In the genomic region with DNA sequence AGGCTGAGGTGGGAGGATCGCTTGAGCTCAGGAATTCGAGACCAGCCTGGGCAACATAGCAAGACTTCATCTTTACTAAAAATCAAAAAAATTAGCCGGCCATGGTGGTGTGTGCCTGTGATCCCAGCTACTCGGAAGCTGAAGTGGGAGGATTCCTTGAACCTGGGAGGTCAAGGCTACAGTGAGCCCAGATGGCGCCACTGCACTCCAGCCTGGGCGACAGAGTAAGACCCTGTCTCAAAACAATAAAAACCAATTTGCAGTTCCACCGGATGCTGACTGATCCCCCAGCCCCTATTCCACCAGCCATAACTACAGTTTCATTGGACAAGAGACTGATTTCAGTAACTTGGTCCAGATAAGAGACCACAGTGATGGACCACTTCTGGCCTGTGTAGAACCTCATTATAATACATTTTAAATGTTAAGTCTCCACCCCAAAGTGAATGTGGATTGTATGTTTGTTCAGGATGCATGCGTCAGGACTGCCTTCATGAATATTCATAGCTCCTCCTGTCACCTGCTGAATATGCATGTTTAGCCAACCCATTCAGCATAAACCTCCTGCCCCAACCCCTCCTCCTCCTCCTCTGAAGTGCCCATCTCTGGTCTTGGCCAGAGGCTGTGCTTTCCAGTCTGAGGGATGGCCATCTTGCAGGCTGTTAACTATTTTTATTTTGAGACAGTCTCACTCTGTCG, we compare ENCODE assay signal across 8 cellular contexts. TPM values are rescaled to one million over a fixed set of nuclear protein-coding genes. Genes with fewer than 3 reads are reported as not detected.
DNase-seq lines count a peak whose midpoint lies in the region; ATAC-seq, FAIRE-seq and TF ChIP-seq lines count a peak whose summit lies in the region.

No MANE protein-coding gene starts in this region.

- DNase-seq in HepG2 (ENCODE audit: low spot score), result no peak
- DNase-seq in right lobe of liver, result no peak
- peak; percentile 53 for DNase-seq in RKO (ENCODE audit: low spot score)
- no peak for DNase-seq in effector memory CD4-positive, alpha-beta T cell
- DNase-seq in left lobe of liver (ENCODE audit: low spot score), result no peak
- DNase-seq in SKM-1 (lab: John Stamatoyannopoulos, UW; ENCODE audit: unreplicated experiment), result no peak
- DNase-seq in kidney, result no peak
- DNase-seq in left colon, result no peak

- H3K4me1 ChIP-seq in HepG2 (ENCODE audit: insufficient read depth, low read length) (peaks cover 47% of the 10 kb centered on the region), right lobe of liver (peaks cover 0 to 41% (median 13%) of the 10 kb centered on the region in 4 donors), kidney (ENCODE audit: control insufficient read depth in 1 of 2, insufficient read depth in 1 of 2, low read depth in 1 of 2, low read length in 2 of 2) (peaks cover 0 to 29% of the 10 kb centered on the region in 2 donors)
- peaks cover 29% of the 10 kb centered on the region for H3K4me1 ChIP-seq in effector memory CD4-positive, alpha-beta T cell (ENCODE audit: control insufficient read depth, insufficient read depth, low read length, poor library complexity, severe bottlenecking)

- POLR2A ChIA-PET in HepG2 (lab: Yijun Ruan, JAX), result interaction anchor here (0.6 kb wide), 1 partner anchor 35 kb away, joined by 3 read pairs; no protein-coding TSS in a partner anchor

- no peaks in the 10 kb centered on the region for H3K9me3 ChIP-seq in HepG2 (ENCODE audit: low read length)
- H3K9me3 ChIP-seq in right lobe of liver, result no peaks in the 10 kb centered on the region
- no peaks in the 10 kb centered on the region for H3K9me3 ChIP-seq in effector memory CD4-positive, alpha-beta T cell (ENCODE audit: control insufficient read depth, low read length)
- no peaks in the 10 kb centered on the region for H3K9me3 ChIP-seq in kidney (ENCODE audit: control insufficient read depth in 1 of 2, low read length in 2 of 2)

- H3K4me3 ChIP-seq in HepG2 (replicated peaks in 1 of 3; ENCODE audit: insufficient read depth in 1 of 3, low read depth in 2 of 3, low read length in 3 of 3), result no peak overlapping the region
- H3K4me3 ChIP-seq in right lobe of liver, result no peak overlapping the region
- H3K4me3 ChIP-seq in effector memory CD4-positive, alpha-beta T cell (ENCODE audit: insufficient read depth, low read depth, low read length, poor library complexity, severe bottlenecking), result no peak overlapping the region
- no peak overlapping the region for H3K4me3 ChIP-seq in kidney (ENCODE audit: low read length in 2 of 2)

- H3K27me3 ChIP-seq in HepG2 (ENCODE audit: control insufficient read depth in 1 of 2, insufficient read depth in 2 of 2, low read length in 2 of 2) (no peaks in the 10 kb centered on the region), right lobe of liver (no peaks in the 10 kb centered on the region)
- no peaks in the 10 kb centered on the region for H3K27me3 ChIP-seq in effector memory CD4-positive, alpha-beta T cell (replicated peaks; ENCODE audit: control insufficient read depth, insufficient read depth, low read length, poor library complexity, severe bottlenecking)

- H3K27ac ChIP-seq in HepG2 (ENCODE audit: extremely low read length, insufficient read depth, low read length) (no peak overlapping the region), right lobe of liver (no peak overlapping the region), kidney (ENCODE audit: low read depth in 2 of 2, low read length in 2 of 2) (no peak overlapping the region)
- peak overlapping the region; percentile 98 for H3K27ac ChIP-seq in effector memory CD4-positive, alpha-beta T cell (ENCODE audit: insufficient read depth, low read length, poor library complexity, severe bottlenecking)

- in situ Hi-C loops in HepG2 (cut with HindIII; ENCODE audit: extremely low pct_ligation_motif_present, low pct_unique_long_range_greater_than_20kb), result no loop called here

- no peaks in the 10 kb centered on the region for H4K20me1 ChIP-seq in HepG2 (ENCODE audit: insufficient read depth, low read length)

- H3K9ac ChIP-seq in HepG2 (ENCODE audit: insufficient read depth, low read depth, low read length) (no peak overlapping the region), kidney (ENCODE audit: low read length in 2 of 2) (no peak overlapping the region)

- TF ChIP-seq RAD21 in HepG2 (CRISPR knock-in tag; IDR thresholded peaks at IDR 0.05), result no peak

- no peak for TF ChIP-seq EP300 in HepG2 (IDR thresholded peaks at IDR 0.05; ENCODE audit: low read depth in 2 of 2, low read length in 2 of 2)
- TF ChIP-seq EP300 in HepG2 (CRISPR knock-in tag; IDR thresholded peaks at IDR 0.05; ENCODE audit: borderline replicate concordance), result no peak

- intact Hi-C loops in HepG2 (cut with micrococcal nuclease; ENCODE audit: unreplicated experiment), result no loop called here
- intact Hi-C loops in right lobe of liver (cut with DNase I), result no loop called here
- intact Hi-C loops in kidney (cut with DNase I), result no loop called here
- intact Hi-C loops in left colon (cut with DNase I, micrococcal nuclease), result no loop called here

- TF ChIP-seq CTCF in HepG2 (CRISPR knock-in tag; IDR thresholded peaks at IDR 0.05), result no peak
- no peak for TF ChIP-seq CTCF in right lobe of liver (IDR thresholded peaks at IDR 0.05)
- TF ChIP-seq CTCF in kidney (IDR thresholded peaks at IDR 0.05; ENCODE audit: borderline replicate concordance, extremely low read depth, insufficient read depth), result no peak

- ATAC-seq in HepG2, result no peak
- ATAC-seq in right lobe of liver, result no peak
- ATAC-seq in left lobe of liver, result no peak
- ATAC-seq in left colon, result no peak

- BruUV-seq in HepG2 (replicated peaks; lab: Mats Ljungman, UMichigan), result no TSS peak

- H3K79me2 ChIP-seq in HepG2 (ENCODE audit: insufficient read depth, low read length), result peaks cover 40% of the 10 kb centered on the region

- H3K36me3 ChIP-seq in HepG2 (replicated peaks in 1 of 2; ENCODE audit: control insufficient read depth in 1 of 2, insufficient read depth in 2 of 2, low read length in 2 of 2) (no peaks in the 10 kb centered on the region; a peak in 1 of 5 replicates), right lobe of liver (peaks cover 0 to 2% (median 0%) of the 10 kb centered on the region in 4 donors), kidney (ENCODE audit: control insufficient read depth in 1 of 2, insufficient read depth in 2 of 2, low read length in 2 of 2) (no peaks in the 10 kb centered on the region)
- peaks cover 16% of the 10 kb centered on the region for H3K36me3 ChIP-seq in effector memory CD4-positive, alpha-beta T cell (ENCODE audit: control insufficient read depth, insufficient read depth, low read length)

- WGBS in HepG2 (ENCODE audit: low lambda C conversion rate), result 92% methylated on average over 9 of the region's 9 CpGs
- 68% methylated on average over 9 of the region's 9 CpGs for WGBS in right lobe of liver (ENCODE audit: insufficient coverage, low coverage, low lambda C conversion rate, missing lambda C conversion rate)

- CTCF ChIA-PET in HepG2 (lab: Yijun Ruan, JAX; ENCODE audit: low intra/inter-chr PET ratio, low total read pairs), result no interaction called here

- FAIRE-seq in HepG2 (lab: Jason Lieb, UNC) (no peak), kidney (lab: Jason Lieb, UNC) (no peak)

- H2AFZ ChIP-seq in HepG2 (ENCODE audit: low read length), result no peak overlapping the region

- peak overlapping the region; percentile 99; the same call in 1 of the 2 replicates for H3K4me2 ChIP-seq in HepG2 (ENCODE audit: low read depth, low read length)

- no peak for TF ChIP-seq POLR2A in HepG2 (IDR thresholded peaks at IDR 0.05; ENCODE audit: insufficient read depth in 1 of 2, low read depth in 2 of 2, low read length in 2 of 2)
- no peak for TF ChIP-seq POLR2A in right lobe of liver (IDR thresholded peaks at IDR 0.05)

RNA-seq across cellular contexts. Expression of a gene that starts 2.3 kb away (rescaled TPM):
- 104 and 131 TPM in 2 replicates for total RNA-seq in HepG2 (2016; rRNA removed; fragmentation: Illumina TruSeq; extraction: Trizol)
- 19.5 and 20.5 TPM in 2 replicates for total RNA-seq in HepG2 (2016; cell fraction: cytosol; rRNA removed; fragmentation: Illumina TruSeq; extraction: Trizol; ENCODE audit: low read depth)
- total RNA-seq in HepG2 (2016; cell fraction: insoluble cytoplasmic fraction; rRNA removed; fragmentation: Illumina TruSeq; extraction: Trizol), result 103 and 128 TPM in 2 replicates
- total RNA-seq in HepG2 (2016; cell fraction: membrane; rRNA removed; fragmentation: Illumina TruSeq; extraction: Trizol), result 43.3 and 44.2 TPM in 2 replicates
- total RNA-seq in HepG2 (2016; cell fraction: nucleus; rRNA removed; fragmentation: Illumina TruSeq; extraction: Trizol), result 39.3 and 41.5 TPM in 2 replicates
- 29.8 and 43.9 TPM in 2 replicates for polyA plus RNA-seq in HepG2 (2011; rRNA removed)
- 22.0 and 30.6 TPM in 2 replicates for polyA plus RNA-seq in HepG2 (2011; cell fraction: cytosol; rRNA removed)
- polyA plus RNA-seq in HepG2 (2011; cell fraction: nucleus; rRNA removed), result 12.8 and 13.8 TPM in 2 replicates
- polyA plus RNA-seq in HepG2 (2012), result 30.0 and 43.7 TPM in 2 replicates
- 10.3 and 11.7 TPM in 2 replicates for polyA plus RNA-seq in HepG2 (2016; cell fraction: cytosol; fragmentation: Illumina TruSeq; extraction: Trizol; ENCODE audit: low read depth)
- 140 and 142 TPM in 2 replicates for polyA plus RNA-seq in HepG2 (2016; cell fraction: insoluble cytoplasmic fraction; fragmentation: Illumina TruSeq; extraction: Trizol; ENCODE audit: low read depth)
- polyA plus RNA-seq in HepG2 (2016; cell fraction: membrane; fragmentation: Illumina TruSeq; extraction: Trizol; ENCODE audit: low read depth), result 24.5 and 24.6 TPM in 2 replicates
- polyA plus RNA-seq in HepG2 (2016; cell fraction: nucleus; fragmentation: Illumina TruSeq; extraction: Trizol; ENCODE audit: insufficient read depth, low read depth), result 69.4 and 73.3 TPM in 2 replicates
- 12.5 and 24.7 TPM in 2 replicates for polyA minus RNA-seq in HepG2 (2011; rRNA and poly(A)+ RNA removed; ENCODE audit: low replicate concordance)
- polyA minus RNA-seq in HepG2 (2011; cell fraction: cytosol; rRNA and poly(A)+ RNA removed), result 19.7 and 22.7 TPM in 2 replicates
- 10.8 and 13.7 TPM in 2 replicates for polyA minus RNA-seq in HepG2 (2011; cell fraction: nucleus; rRNA and poly(A)+ RNA removed)
- total RNA-seq in right lobe of liver, result 10 to 100 TPM; 13.1 to 30.8 (median 14.7) TPM
- total RNA-seq in left lobe of liver, result 12.3 TPM
- total RNA-seq in kidney, result 30.7 TPM
- 42.8 TPM for polyA plus RNA-seq in kidney (ENCODE audit: insufficient read depth, low read depth, low replicate concordance)
- 10 to 100 TPM; 23.3 to 27.3 TPM for total RNA-seq in left colon

RNA-seq across cellular contexts. Expression of a gene that starts 6.7 kb away (rescaled TPM):
- 15.5 and 25.8 TPM in 2 replicates for total RNA-seq in HepG2 (2016; rRNA removed; fragmentation: Illumina TruSeq; extraction: Trizol)
- 9.2 and 12.7 TPM in 2 replicates for total RNA-seq in HepG2 (2016; cell fraction: cytosol; rRNA removed; fragmentation: Illumina TruSeq; extraction: Trizol; ENCODE audit: low read depth)
- 14.4 and 26.2 TPM in 2 replicates for total RNA-seq in HepG2 (2016; cell fraction: insoluble cytoplasmic fraction; rRNA removed; fragmentation: Illumina TruSeq; extraction: Trizol)
- 28.5 and 34.5 TPM in 2 replicates for total RNA-seq in HepG2 (2016; cell fraction: membrane; rRNA removed; fragmentation: Illumina TruSeq; extraction: Trizol)
- 20.4 and 23.0 TPM in 2 replicates for total RNA-seq in HepG2 (2016; cell fraction: nucleus; rRNA removed; fragmentation: Illumina TruSeq; extraction: Trizol)
- 19.0 and 36.1 TPM in 2 replicates for polyA plus RNA-seq in HepG2 (2011; rRNA removed)
- polyA plus RNA-seq in HepG2 (2011; cell fraction: cytosol; rRNA removed), result 18.9 and 32.3 TPM in 2 replicates
- 79.1 and 84.6 TPM in 2 replicates for polyA plus RNA-seq in HepG2 (2011; cell fraction: nucleus; rRNA removed)
- 16.1 and 20.7 TPM in 2 replicates for polyA plus RNA-seq in HepG2 (2012)
- polyA plus RNA-seq in HepG2 (2016; cell fraction: cytosol; fragmentation: Illumina TruSeq; extraction: Trizol; ENCODE audit: low read depth), result 9.4 and 10.4 TPM in 2 replicates
- polyA plus RNA-seq in HepG2 (2016; cell fraction: insoluble cytoplasmic fraction; fragmentation: Illumina TruSeq; extraction: Trizol; ENCODE audit: low read depth), result 14.1 and 16.2 TPM in 2 replicates
- polyA plus RNA-seq in HepG2 (2016; cell fraction: membrane; fragmentation: Illumina TruSeq; extraction: Trizol; ENCODE audit: low read depth), result 21.6 and 23.3 TPM in 2 replicates
- polyA plus RNA-seq in HepG2 (2016; cell fraction: nucleus; fragmentation: Illumina TruSeq; extraction: Trizol; ENCODE audit: insufficient read depth, low read depth), result 36.1 and 41.5 TPM in 2 replicates
- polyA minus RNA-seq in HepG2 (2011; rRNA and poly(A)+ RNA removed; ENCODE audit: low replicate concordance), result 7.1 and 61.3 TPM in 2 replicates
- polyA minus RNA-seq in HepG2 (2011; cell fraction: cytosol; rRNA and poly(A)+ RNA removed), result 18.8 and 21.5 TPM in 2 replicates
- polyA minus RNA-seq in HepG2 (2011; cell fraction: nucleus; rRNA and poly(A)+ RNA removed), result 6.4 and 8.5 TPM in 2 replicates
- total RNA-seq in right lobe of liver, result 10 to 100 TPM; 13.8 to 51.0 (median 25.4) TPM
- 30.3 TPM for total RNA-seq in left lobe of liver
- 48.2 TPM for total RNA-seq in kidney
- polyA plus RNA-seq in kidney (ENCODE audit: insufficient read depth, low read depth, low replicate concordance), result 60.0 TPM
- total RNA-seq in left colon, result 10 to 100 TPM; 51.1 to 60.3 TPM

RNA-seq across cellular contexts. Expression of a gene that starts 6.9 kb away (rescaled TPM):
- total RNA-seq in HepG2 (2016; rRNA removed; fragmentation: Illumina TruSeq; extraction: Trizol) (21.2 and 35.4 TPM in 2 replicates), right lobe of liver (1 to 10 TPM; 2.2 to 5.7 (median 4.8) TPM), left lobe of liver (4.5 TPM), kidney (12.2 TPM), left colon (10 to 100 TPM in 1 of 2 donors, 1 to 10 TPM in 1; 8.9 to 18.3 TPM)
- 9.8 and 10.0 TPM in 2 replicates for total RNA-seq in HepG2 (2016; cell fraction: cytosol; rRNA removed; fragmentation: Illumina TruSeq; extraction: Trizol; ENCODE audit: low read depth)
- 23.8 and 32.4 TPM in 2 replicates for total RNA-seq in HepG2 (2016; cell fraction: insoluble cytoplasmic fraction; rRNA removed; fragmentation: Illumina TruSeq; extraction: Trizol)
- 15.9 and 17.1 TPM in 2 replicates for total RNA-seq in HepG2 (2016; cell fraction: membrane; rRNA removed; fragmentation: Illumina TruSeq; extraction: Trizol)
- 24.3 and 29.3 TPM in 2 replicates for total RNA-seq in HepG2 (2016; cell fraction: nucleus; rRNA removed; fragmentation: Illumina TruSeq; extraction: Trizol)
- polyA plus RNA-seq in HepG2 (2011; rRNA removed) (15.7 and 20.3 TPM in 2 replicates), kidney (ENCODE audit: insufficient read depth, low read depth, low replicate concordance) (4.9 TPM)
- polyA plus RNA-seq in HepG2 (2011; cell fraction: cytosol; rRNA removed), result 8.7 and 16.8 TPM in 2 replicates
- polyA plus RNA-seq in HepG2 (2011; cell fraction: nucleus; rRNA removed), result 68.2 and 101 TPM in 2 replicates
- 16.3 and 27.3 TPM in 2 replicates for polyA plus RNA-seq in HepG2 (2012)
- polyA plus RNA-seq in HepG2 (2016; cell fraction: cytosol; fragmentation: Illumina TruSeq; extraction: Trizol; ENCODE audit: low read depth), result 5.5 and 6.4 TPM in 2 replicates
- 59.5 and 79.8 TPM in 2 replicates for polyA plus RNA-seq in HepG2 (2016; cell fraction: insoluble cytoplasmic fraction; fragmentation: Illumina TruSeq; extraction: Trizol; ENCODE audit: low read depth)
- 10.8 and 13.8 TPM in 2 replicates for polyA plus RNA-seq in HepG2 (2016; cell fraction: membrane; fragmentation: Illumina TruSeq; extraction: Trizol; ENCODE audit: low read depth)
- polyA plus RNA-seq in HepG2 (2016; cell fraction: nucleus; fragmentation: Illumina TruSeq; extraction: Trizol; ENCODE audit: insufficient read depth, low read depth), result 133 and 138 TPM in 2 replicates
- polyA minus RNA-seq in HepG2 (2011; rRNA and poly(A)+ RNA removed; ENCODE audit: low replicate concordance), result 12.7 and 22.2 TPM in 2 replicates
- 7.4 and 8.9 TPM in 2 replicates for polyA minus RNA-seq in HepG2 (2011; cell fraction: cytosol; rRNA and poly(A)+ RNA removed)
- 10.9 and 13.8 TPM in 2 replicates for polyA minus RNA-seq in HepG2 (2011; cell fraction: nucleus; rRNA and poly(A)+ RNA removed)

RNA-seq across cellular contexts. Expression of a gene that starts 30.3 kb away (rescaled TPM):
- total RNA-seq in HepG2 (2016; rRNA removed; fragmentation: Illumina TruSeq; extraction: Trizol) (0.62 and 1.1 TPM in 2 replicates), right lobe of liver (1 to 10 TPM in 2 of 6 experiments, under 1 TPM in 4; 0.56 to 3.5 (median 0.74) TPM), left lobe of liver (2.2 TPM), kidney (2.9 TPM), left colon (under 1 TPM; 0.49 to 0.61 TPM)
- 1.9 TPM in 1 of 2 replicates, not detected in the other for total RNA-seq in HepG2 (2016; cell fraction: cytosol; rRNA removed; fragmentation: Illumina TruSeq; extraction: Trizol; ENCODE audit: low read depth)
- 0.22 and 0.56 TPM in 2 replicates for total RNA-seq in HepG2 (2016; cell fraction: insoluble cytoplasmic fraction; rRNA removed; fragmentation: Illumina TruSeq; extraction: Trizol)
- total RNA-seq in HepG2 (2016; cell fraction: membrane; rRNA removed; fragmentation: Illumina TruSeq; extraction: Trizol), result 0.83 and 1.1 TPM in 2 replicates
- 0.43 and 0.44 TPM in 2 replicates for total RNA-seq in HepG2 (2016; cell fraction: nucleus; rRNA removed; fragmentation: Illumina TruSeq; extraction: Trizol)
- polyA plus RNA-seq in HepG2 (2011; rRNA removed) (0.46 and 0.48 TPM in 2 replicates), kidney (ENCODE audit: insufficient read depth, low read depth, low replicate concordance) (1.2 TPM)
- 0.33 and 0.60 TPM in 2 replicates for polyA plus RNA-seq in HepG2 (2011; cell fraction: cytosol; rRNA removed)
- polyA plus RNA-seq in HepG2 (2011; cell fraction: nucleus; rRNA removed), result 0.69 and 0.85 TPM in 2 replicates
- polyA plus RNA-seq in HepG2 (2012), result 0.20 and 0.35 TPM in 2 replicates
- 0.21 and 0.32 TPM in 2 replicates for polyA plus RNA-seq in HepG2 (2016; cell fraction: cytosol; fragmentation: Illumina TruSeq; extraction: Trizol; ENCODE audit: low read depth)
- 0.46 and 0.47 TPM in 2 replicates for polyA plus RNA-seq in HepG2 (2016; cell fraction: insoluble cytoplasmic fraction; fragmentation: Illumina TruSeq; extraction: Trizol; ENCODE audit: low read depth)
- 0.26 and 0.55 TPM in 2 replicates for polyA plus RNA-seq in HepG2 (2016; cell fraction: membrane; fragmentation: Illumina TruSeq; extraction: Trizol; ENCODE audit: low read depth)
- 0.53 and 0.70 TPM in 2 replicates for polyA plus RNA-seq in HepG2 (2016; cell fraction: nucleus; fragmentation: Illumina TruSeq; extraction: Trizol; ENCODE audit: insufficient read depth, low read depth)
- 0.62 and 1.6 TPM in 2 replicates for polyA minus RNA-seq in HepG2 (2011; rRNA and poly(A)+ RNA removed; ENCODE audit: low replicate concordance)
- not detected in 2 replicates for polyA minus RNA-seq in HepG2 (2011; cell fraction: cytosol; rRNA and poly(A)+ RNA removed)
- polyA minus RNA-seq in HepG2 (2011; cell fraction: nucleus; rRNA and poly(A)+ RNA removed), result 0.13 and 0.50 TPM in 2 replicates
